ENCODE assay signal across 8 cellular contexts in the genomic region with DNA sequence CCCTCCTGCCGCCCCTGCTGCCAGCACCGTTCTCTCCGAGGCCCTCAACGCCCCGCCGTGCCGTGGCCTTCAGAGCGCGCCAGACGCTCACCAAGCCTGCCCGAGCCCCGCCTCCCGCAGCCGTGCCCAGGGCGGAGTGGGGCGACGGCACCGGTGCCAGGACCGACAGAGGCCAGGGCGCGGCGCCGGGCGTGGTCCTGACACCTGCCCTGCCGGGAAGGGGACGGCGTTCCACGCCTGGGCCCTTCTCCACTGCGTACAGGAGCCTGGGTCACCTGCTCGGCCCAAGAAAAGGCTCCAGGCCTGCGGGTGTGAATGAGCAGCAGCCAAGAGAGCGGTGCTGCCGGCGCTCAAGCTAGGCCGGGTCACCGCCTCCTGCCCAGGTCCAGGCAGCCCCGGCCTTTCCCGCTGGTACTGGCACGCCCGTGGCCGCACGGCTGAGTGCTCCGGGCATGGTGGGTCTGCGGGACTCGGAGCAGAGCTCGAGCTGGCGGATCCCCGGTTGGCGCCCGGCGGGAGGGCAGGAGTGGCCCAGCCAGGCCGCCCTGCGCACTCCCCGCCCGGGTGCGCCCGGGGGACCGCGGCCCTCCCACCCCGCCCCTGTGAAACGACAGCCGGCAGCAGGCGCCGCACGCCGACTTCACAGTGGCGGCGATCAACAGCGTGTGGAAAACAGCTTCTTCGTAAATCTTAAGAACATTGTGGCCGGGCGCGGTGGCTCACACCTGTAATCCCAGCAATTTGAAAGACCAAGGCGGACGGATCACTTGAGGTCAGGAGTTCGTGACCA. TPM values are rescaled to one million over a fixed set of nuclear protein-coding genes. Genes with fewer than 3 reads are reported as not detected.
DNase-seq lines count a peak whose midpoint lies in the region; ATAC-seq, FAIRE-seq and TF ChIP-seq lines count a peak whose summit lies in the region.

No MANE protein-coding gene starts in this region.

- no peak overlapping the region for H2AFZ ChIP-seq in mammary epithelial cell (ENCODE audit: low read depth, low read length)

- no peaks in the 10 kb centered on the region for H4K20me1 ChIP-seq in mammary epithelial cell (ENCODE audit: insufficient read depth, low read length)

- H3K9ac ChIP-seq in mammary epithelial cell (ENCODE audit: insufficient read depth, low read length): no peak overlapping the region
- H3K9ac ChIP-seq in liver (ENCODE audit: low read depth in 1 of 2, low read length in 2 of 2): no peak overlapping the region

- no peak for TF ChIP-seq RAD21 in liver (IDR thresholded peaks at IDR 0.05)

- intact Hi-C loops in mammary epithelial cell (cut with micrococcal nuclease): no loop called here

- H3K9me3 ChIP-seq in mammary epithelial cell (replicated peaks; ENCODE audit: insufficient read depth, low read length) (peaks cover 5% of the 10 kb centered on the region), liver (ENCODE audit: control insufficient read depth in 4 of 4, low read length in 3 of 4) (peaks cover 2 to 16% (median 4%) of the 10 kb centered on the region in 4 donors), thoracic aorta (peaks cover 8% of the 10 kb centered on the region)

- no peak overlapping the region for H3K4me2 ChIP-seq in mammary epithelial cell (ENCODE audit: insufficient read depth, low read depth, low read length)

- H3K36me3 ChIP-seq in mammary epithelial cell (ENCODE audit: insufficient read depth, low read length): no peaks in the 10 kb centered on the region
- no peaks in the 10 kb centered on the region for H3K36me3 ChIP-seq in bronchial epithelial cell (ENCODE audit: control insufficient read depth, insufficient read depth, low read length)
- no peaks in the 10 kb centered on the region for H3K36me3 ChIP-seq in liver (ENCODE audit: control insufficient read depth in 4 of 4, insufficient read depth in 3 of 4, low read depth in 1 of 4, low read length in 3 of 4)
- no peaks in the 10 kb centered on the region for H3K36me3 ChIP-seq in thoracic aorta

- dilution Hi-C loops in mammary epithelial cell (cut with HindIII; ENCODE audit: low sequenced_read_pairs): no loop called here

- in situ Hi-C loops in T47D (cut with HindIII; ENCODE audit: low pct_unique_long_range_greater_than_20kb, low sequenced_read_pairs): no loop called here
- in situ Hi-C loops in mammary epithelial cell (cut with MboI; ENCODE audit: low sequenced_read_pairs in 2 of 2): no loop called here

- H3K4me3 ChIP-seq in mammary epithelial cell (replicated peaks in 1 of 3; ENCODE audit: insufficient read depth in 1 of 3, low read depth in 2 of 3, low read length in 3 of 3) (no peak overlapping the region), bronchial epithelial cell (ENCODE audit: low read depth, low read length) (peak overlapping the region; percentile 12), liver (ENCODE audit: low read depth in 1 of 3, low read length in 3 of 3) (peak overlapping the region; percentile 32 to 54 (median 34)), thoracic aorta (peak overlapping the region; percentile 78)

- ATAC-seq in thoracic aorta (ENCODE audit: insufficient number of reproducible peaks, low FRiP score, low read depth): peak; percentile 22
- ATAC-seq in HG03135 (IDR thresholded peaks at IDR 0.05; ENCODE audit: unreplicated experiment): no peak
- no peak for ATAC-seq in GM19455 (IDR thresholded peaks at IDR 0.05; ENCODE audit: unreplicated experiment)

- no peaks in the 10 kb centered on the region for H3K79me2 ChIP-seq in mammary epithelial cell (ENCODE audit: insufficient read depth, low read length)

- H3K27ac ChIP-seq in mammary epithelial cell (ENCODE audit: insufficient read depth, low read depth, low read length) (no peak overlapping the region), liver (ENCODE audit: low read depth in 1 of 2, low read length in 2 of 2) (no peak overlapping the region), thoracic aorta (peak overlapping the region; percentile 80 to 96), substantia nigra (ENCODE audit: low read depth, low read length, poor library complexity, severe bottlenecking) (no peak overlapping the region)

- WGBS in mammary epithelial cell (ENCODE audit: low coverage, missing lambda C conversion rate): 46% methylated on average over 13 of the region's 76 CpGs
- WGBS in liver: 3% methylated on average over 76 of the region's 76 CpGs

- BruUV-seq in mammary epithelial cell (replicated peaks; lab: Mats Ljungman, UMichigan): no TSS peak

- TF ChIP-seq CTCF in mammary epithelial cell (conservative IDR thresholded peaks at IDR 0.05 in 1 of 2, IDR thresholded peaks at IDR 0.05 in 1 of 2; ENCODE audit: extremely low read depth in 1 of 2, insufficient read depth in 1 of 2, low read depth in 1 of 2, low read length in 2 of 2) (no peak), bronchial epithelial cell (IDR thresholded peaks at IDR 0.05; ENCODE audit: insufficient read depth, low read length, severe bottlenecking) (no peak), liver (IDR thresholded peaks at IDR 0.05; ENCODE audit: low read depth, low read length, missing input control) (no peak), thoracic aorta (IDR thresholded peaks at IDR 0.05) (no peak)

- CTCF ChIA-PET in mammary epithelial cell (lab: Charles Lee; ENCODE audit: low non-redundant PET): no interaction called here

- peaks cover 17% of the 10 kb centered on the region for H3K4me1 ChIP-seq in mammary epithelial cell (ENCODE audit: insufficient read depth, low read length)
- peaks cover 17 to 32% (median 25%) of the 10 kb centered on the region in 4 donors for H3K4me1 ChIP-seq in liver (ENCODE audit: control insufficient read depth in 4 of 4, insufficient read depth in 4 of 4, low read length in 3 of 4)
- H3K4me1 ChIP-seq in thoracic aorta (ENCODE audit: control insufficient read depth in 1 of 2, low read depth in 2 of 2): peaks cover 9 to 58% of the 10 kb centered on the region in 2 donors

- FAIRE-seq in bronchial epithelial cell (lab: Jason Lieb, UNC): no peak

- DNase-seq in T47D (ENCODE audit: low read depth in 1 of 2, low spot score in 1 of 2): peak; percentile 35 to 44
- no peak for DNase-seq in mammary epithelial cell
- DNase-seq in bronchial epithelial cell (ENCODE audit: low read depth): no peak
- DNase-seq in thoracic aorta (ENCODE audit: low spot score): no peak
- DNase-seq in substantia nigra (lab: John Stamatoyannopoulos, UW): no peak

- H3K27me3 ChIP-seq in mammary epithelial cell (ENCODE audit: insufficient read depth, low read length) (peaks cover 36% of the 10 kb centered on the region), bronchial epithelial cell (ENCODE audit: control insufficient read depth, insufficient read depth, low read length) (peaks cover 20% of the 10 kb centered on the region), liver (ENCODE audit: control insufficient read depth in 4 of 4, insufficient read depth in 4 of 4, low read length in 3 of 4) (peaks cover 0 to 7% (median 2%) of the 10 kb centered on the region in 4 donors), thoracic aorta (replicated peaks; ENCODE audit: insufficient read depth) (no peaks in the 10 kb centered on the region)

TF ChIP-seq in liver, 16 proteins besides CTCF, POLR2A, EP300 and RAD21 (continues in another document):
- TF ChIP-seq JUND (IDR thresholded peaks at IDR 0.05): no peak
- no peak for TF ChIP-seq FOXA2 (IDR thresholded peaks at IDR 0.05)
- no peak for TF ChIP-seq HNF4G (IDR thresholded peaks at IDR 0.05)
- no peak for TF ChIP-seq TAF1 (conservative IDR thresholded peaks at IDR 0.05)
- TF ChIP-seq, protein P1, sequence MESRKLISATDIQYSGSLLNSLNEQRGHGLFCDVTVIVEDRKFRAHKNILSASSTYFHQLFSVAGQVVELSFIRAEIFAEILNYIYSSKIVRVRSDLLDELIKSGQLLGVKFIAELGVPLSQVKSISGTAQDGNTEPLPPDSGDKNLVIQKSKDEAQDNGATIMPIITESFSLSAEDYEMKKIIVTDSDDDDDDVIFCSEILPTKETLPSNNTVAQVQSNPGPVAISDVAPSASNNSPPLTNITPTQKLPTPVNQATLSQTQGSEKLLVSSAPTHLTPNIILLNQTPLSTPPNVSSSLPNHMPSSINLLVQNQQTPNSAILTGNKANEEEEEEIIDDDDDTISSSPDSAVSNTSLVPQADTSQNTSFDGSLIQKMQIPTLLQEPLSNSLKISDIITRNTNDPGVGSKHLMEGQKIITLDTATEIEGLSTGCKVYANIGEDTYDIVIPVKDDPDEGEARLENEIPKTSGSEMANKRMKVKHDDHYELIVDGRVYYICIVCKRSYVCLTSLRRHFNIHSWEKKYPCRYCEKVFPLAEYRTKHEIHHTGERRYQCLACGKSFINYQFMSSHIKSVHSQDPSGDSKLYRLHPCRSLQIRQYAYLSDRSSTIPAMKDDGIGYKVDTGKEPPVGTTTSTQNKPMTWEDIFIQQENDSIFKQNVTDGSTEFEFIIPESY (IDR thresholded peaks at IDR 0.05): no peak
- TF ChIP-seq SP1 (IDR thresholded peaks at IDR 0.05): no peak
- TF ChIP-seq HNF4A (conservative IDR thresholded peaks at IDR 0.05): no peak
- no peak for TF ChIP-seq YY1 (IDR thresholded peaks at IDR 0.05)
- no peak for TF ChIP-seq GABPA (IDR thresholded peaks at IDR 0.05 in 1 of 2, conservative IDR thresholded peaks at IDR 0.05 in 1 of 2)

RNA-seq across cellular contexts. Expression of a gene that starts 4.2 kb away (rescaled TPM):
- total RNA-seq in mammary epithelial cell: under 1 TPM in 1 of 2 donors, not detected in 1; 0.33 TPM
- not detected for polyA plus RNA-seq in mammary epithelial cell
- polyA minus RNA-seq in mammary epithelial cell: not detected
- 0.26 TPM in 2 replicates for total RNA-seq in bronchial epithelial cell
- under 1 TPM; 0.25 to 0.56 TPM for total RNA-seq in liver
- under 1 TPM; 0.02 to 0.04 TPM for polyA plus RNA-seq in liver
- 10 to 100 TPM in 1 of 2 donors, 1 to 10 TPM in 1; 8.0 to 14.8 TPM for total RNA-seq in thoracic aorta

Comparison
In these comparisons a context has a peak if more than half of its experiments do, and no peak if none do; other contexts are left out.
1. DNase-seq: peak in T47D (2 of 2); none in mammary epithelial cell (single experiment), bronchial epithelial cell (single experiment), thoracic aorta (single experiment) and substantia nigra (0 of 49).
2. H3K27ac ChIP-seq: peak in thoracic aorta (2 of 2); none in mammary epithelial cell (single experiment), liver (0 of 2) and substantia nigra (single experiment).
3. H3K4me3 ChIP-seq: peak in bronchial epithelial cell (single experiment), liver (3 of 3) and thoracic aorta (single experiment); none in mammary epithelial cell (0 of 3).